Comparison of ENCODE assay signal across 19 cellular contexts in genomic region chr10:33773895-33774480, GRCh38.
DNase-seq lines count a peak whose midpoint lies in the region; ATAC-seq, FAIRE-seq and TF ChIP-seq lines count a peak whose summit lies in the region.
"Had no signal": no experiment of that assay in that cellular context is flagged by ENCODE, and none has a peak within 500 bp of the region (broad histone marks: within the 10 kb centered on the region; RNA-seq: fewer than 3 reads in every experiment).

No MANE protein-coding gene starts in this region.

- POLR2A ChIA-PET in GM12878 (lab: Charles Lee): interaction anchor here (1.0 kb wide), 1 partner anchor 16 kb away, joined by 3 read pairs; no protein-coding TSS in a partner anchor

- in situ Hi-C loops in GM12878 (cut with MboI): no loop called here
- in situ Hi-C loops in gastrocnemius medialis (cut with MboI; ENCODE audit: low sequenced_read_pairs in 4 of 4): no loop called here

- no peaks in the 10 kb centered on the region for H3K9me3 ChIP-seq in GM12878 (replicated peaks; ENCODE audit: control insufficient read depth, insufficient read depth, low read length)
- no peaks in the 10 kb centered on the region for H3K9me3 ChIP-seq in iPS-20b (ENCODE audit: insufficient read depth, low read depth, low read length)
- no peaks in the 10 kb centered on the region for H3K9me3 ChIP-seq in testis
- no peaks in the 10 kb centered on the region for H3K9me3 ChIP-seq in gastrocnemius medialis

- no peak for TF ChIP-seq CTCF in GM12878 (IDR thresholded peaks at IDR 0.05 in 2 of 3, conservative IDR thresholded peaks at IDR 0.05 in 1 of 3; ENCODE audit: control insufficient read depth in 2 of 3, extremely low read depth in 1 of 3, insufficient read depth in 1 of 3, low read depth in 3 of 3, low read length in 3 of 3)
- no peak for TF ChIP-seq CTCF in testis (IDR thresholded peaks at IDR 0.05)
- TF ChIP-seq CTCF in gastrocnemius medialis (IDR thresholded peaks at IDR 0.05 in 4 of 5, conservative IDR thresholded peaks at IDR 0.05 in 1 of 5): no peak

- H3K4me3 ChIP-seq in GM12878 (no peak overlapping the region), iPS-20b (ENCODE audit: low read length) (no peak overlapping the region), testis (peak overlapping the region; percentile 26 to 44), gastrocnemius medialis (no peak overlapping the region)
- H3K4me3 ChIP-seq: SK-N-MC had no signal

- no peak overlapping the region for H3K4me2 ChIP-seq in GM12878 (ENCODE audit: control insufficient read depth, insufficient read depth)

- no peak for TF ChIP-seq POLR2A in GM12878 (IDR thresholded peaks at IDR 0.05; ENCODE audit: low read depth, low read length)
- TF ChIP-seq POLR2A in testis (IDR thresholded peaks at IDR 0.05): no peak
- no peak for TF ChIP-seq POLR2A in gastrocnemius medialis (IDR thresholded peaks at IDR 0.05)

- no TSS peak for BruUV-seq in GM12878 (replicated peaks; lab: Mats Ljungman, UMichigan)

- no peak for TF ChIP-seq EP300 in GM12878 (IDR thresholded peaks at IDR 0.05; ENCODE audit: borderline replicate concordance in 1 of 2, control insufficient read depth in 1 of 2, low read depth in 2 of 2, low read length in 2 of 2)

- TF ChIP-seq RAD21 in GM12878 (IDR thresholded peaks at IDR 0.05; ENCODE audit: insufficient read depth, low read depth, low read length): no peak

- H3K9ac ChIP-seq in GM12878 (ENCODE audit: control insufficient read depth, insufficient read depth, low read length) (no peak overlapping the region), iPS-20b (ENCODE audit: low read depth, low read length) (peak overlapping the region; percentile 62; the same call in 1 of the 2 replicates)

- peak; percentile 23 for FAIRE-seq in HTR-8/SVneo (lab: Jason Lieb, UNC)
- FAIRE-seq in GM12878 (lab: Jason Lieb, UNC): no peak

- CTCF ChIA-PET in GM12878 (lab: Yijun Ruan, JAX): interaction anchor here (0.7 to 1.3 kb wide), 6 partner anchors 17 to 423 kb away, joined by 3 to 4 read pairs (median 3); no protein-coding TSS in a partner anchor

- no peak overlapping the region for H2AFZ ChIP-seq in GM12878 (ENCODE audit: control insufficient read depth, low read depth, low read length)

- peak; percentile 43 for ATAC-seq in GM12878
- ATAC-seq in HG02588 (IDR thresholded peaks at IDR 0.05; ENCODE audit: unreplicated experiment): no peak
- ATAC-seq in gastrocnemius medialis: no peak

- H3K27ac ChIP-seq in GM12878 (ENCODE audit: control insufficient read depth, insufficient read depth) (no peak overlapping the region), iPS-20b (ENCODE audit: low read length) (no peak overlapping the region), testis (no peak overlapping the region), substantia nigra (ENCODE audit: low read depth, low read length, poor library complexity, severe bottlenecking) (no peak overlapping the region), gastrocnemius medialis (no peak overlapping the region)
- H3K27ac ChIP-seq: SK-N-MC had no signal

- 64% methylated on average over 20 of the region's 21 CpGs for WGBS in GM12878 (ENCODE audit: insufficient coverage, insufficient replicate concordance, low lambda C conversion rate, missing lambda C conversion rate)
- WGBS in testis, 2 donors: 62 to 75% methylated on average over 21 of the region's 21 CpGs

- RAD21 ChIA-PET in GM12878 (lab: Charles Lee; ENCODE audit: unreplicated experiment): interaction anchor here (0.8 to 8.8 kb wide), 12 partner anchors 11 to 581 kb away, joined by 3 to 69 read pairs (median 5); no protein-coding TSS in a partner anchor

- no peaks in the 10 kb centered on the region for H3K79me2 ChIP-seq in GM12878 (ENCODE audit: control insufficient read depth, insufficient read depth, low read length)

- no peak for DNase-seq in HTR-8/SVneo (ENCODE audit: insufficient read length, low spot score)
- no peak for DNase-seq in GM12878 (ENCODE audit: low read depth, low spot score)
- DNase-seq in testis: peak; percentile 54
- no peak for DNase-seq in substantia nigra (lab: John Stamatoyannopoulos, UW)
- DNase-seq in gastrocnemius medialis: no peak
- DNase-seq: ACHN; C1 segment of cervical spinal cord; CD8-positive, alpha-beta memory T cell; H7; KBM-7; NCI-H1105; NCI-H1694; NCI-H2081 treated with DMSO at 0.1 percent for 48 hours; NCI-H510A; NCI-H82; SHP77 had no signal

- no peaks in the 10 kb centered on the region for H3K27me3 ChIP-seq in GM12878 (replicated peaks in 1 of 2; ENCODE audit: control insufficient read depth in 2 of 2, insufficient read depth in 2 of 2, low read length in 1 of 2)
- H3K27me3 ChIP-seq in iPS-20b (ENCODE audit: insufficient read depth, low read length): no peaks in the 10 kb centered on the region
- no peaks in the 10 kb centered on the region for H3K27me3 ChIP-seq in testis
- H3K27me3 ChIP-seq in gastrocnemius medialis: no peaks in the 10 kb centered on the region

- SMC1A ChIA-PET in GM12878 (lab: Charles Lee; ENCODE audit: uncharacterized antibody, unreplicated experiment): interaction anchor here (0.9 to 10.1 kb wide), 16 partner anchors 9 to 444 kb away, joined by 3 to 84 read pairs (median 6); no protein-coding TSS in a partner anchor

- intact Hi-C loops in GM12878 (cut with micrococcal nuclease; ENCODE audit: unreplicated experiment): no loop called here
- intact Hi-C loops in testis (cut with DNase I; ENCODE audit: low total_unique reads): no loop called here
- intact Hi-C loops in gastrocnemius medialis (cut with DNase I; ENCODE audit: low total_unique reads): no loop called here

- no peaks in the 10 kb centered on the region for H3K4me1 ChIP-seq in GM12878 (ENCODE audit: control insufficient read depth, insufficient read depth, low read length)
- H3K4me1 ChIP-seq in iPS-20b (ENCODE audit: insufficient read depth, low read length): peaks cover 20% of the 10 kb centered on the region
- H3K4me1 ChIP-seq in testis: peaks cover 4% of the 10 kb centered on the region
- H3K4me1 ChIP-seq in gastrocnemius medialis: no peaks in the 10 kb centered on the region

- H3K36me3 ChIP-seq in GM12878 (ENCODE audit: control insufficient read depth in 2 of 2, insufficient read depth in 2 of 2, low read length in 1 of 2) (no peaks in the 10 kb centered on the region), iPS-20b (ENCODE audit: insufficient read depth, low read depth, low read length) (no peaks in the 10 kb centered on the region), testis (ENCODE audit: low read depth, missing control alignments) (no peaks in the 10 kb centered on the region), gastrocnemius medialis (no peaks in the 10 kb centered on the region)

- H4K20me1 ChIP-seq in GM12878 (ENCODE audit: control insufficient read depth, insufficient read depth): no peaks in the 10 kb centered on the region

TF ChIP-seq in GM12878, 131 proteins besides CTCF, POLR2A, EP300 and RAD21:
- TF ChIP-seq GATAD2B (conservative IDR thresholded peaks at IDR 0.05; ENCODE audit: low read depth) (no peak), NFXL1 (IDR thresholded peaks at IDR 0.05; ENCODE audit: borderline replicate concordance) (no peak), CHD4 (IDR thresholded peaks at IDR 0.05) (no peak), ZBTB4 (CRISPR knock-in tag; IDR thresholded peaks at IDR 0.05) (no peak), ESRRA (IDR thresholded peaks at IDR 0.05; ENCODE audit: low read length) (no peak), MLLT1 (IDR thresholded peaks at IDR 0.05) (peak; percentile 91)

Comparison
In these comparisons a context has a peak if more than half of its experiments do, and no peak if none do; other contexts are left out.
1. H3K4me3 ChIP-seq: peak in testis (2 of 2); none in GM12878 (single experiment), iPS-20b (single experiment) and gastrocnemius medialis (0 of 4).